In genomic region chr14:104844306-104845032, GRCh38 we compare ENCODE assay signal across 8 cellular contexts. TPM values are rescaled to one million over a fixed set of nuclear protein-coding genes. Genes with fewer than 3 reads are reported as not detected.
DNase-seq lines count a peak whose midpoint lies in the region; ATAC-seq, FAIRE-seq and TF ChIP-seq lines count a peak whose summit lies in the region.

No MANE protein-coding gene starts in this region.

- no peaks in the 10 kb centered on the region for H3K79me2 ChIP-seq in astrocyte (ENCODE audit: insufficient read depth, low read length)

- peak overlapping the region; percentile 54 for H3K4me2 ChIP-seq in astrocyte (ENCODE audit: low read length)

- no peak overlapping the region for H2AFZ ChIP-seq in astrocyte (ENCODE audit: low read depth, low read length)

- in situ Hi-C loops in GM13976 (cut with MboI; ENCODE audit: low sequenced_read_pairs, unreplicated experiment) = no loop called here

- DNase-seq in GM13976 (ENCODE audit: low spot score) (peak; percentile 22), astrocyte (ENCODE audit: low read depth) (no peak), psoas muscle (no peak), GM20000 (ENCODE audit: low spot score) (no peak)
- no peak for DNase-seq in activated CD4-positive, alpha-beta T cell treated with anti-CD3 and anti-CD28 coated beads for 48 hours

- peaks cover 40% of the 10 kb centered on the region for H3K27me3 ChIP-seq in astrocyte (ENCODE audit: insufficient read depth, low read length)
- peaks cover 67% of the 10 kb centered on the region for H3K27me3 ChIP-seq in iPS-20b (ENCODE audit: insufficient read depth, low read length)
- H3K27me3 ChIP-seq in psoas muscle (ENCODE audit: insufficient read depth in 3 of 3, low read length in 2 of 3) = peaks cover 0 to 59% (median 8%) of the 10 kb centered on the region in 3 donors

- FAIRE-seq in astrocyte (lab: Jason Lieb, UNC) = no peak

- no peak for TF ChIP-seq CTCF in GM13976 (IDR thresholded peaks at IDR 0.05; ENCODE audit: borderline replicate concordance, control extremely low read depth, extremely low read depth, insufficient read depth, missing control alignments)
- no peak for TF ChIP-seq CTCF in astrocyte (IDR thresholded peaks at IDR 0.05; ENCODE audit: insufficient read depth, low read depth, low read length)
- TF ChIP-seq CTCF in psoas muscle (IDR thresholded peaks at IDR 0.05) = no peak
- no peak for TF ChIP-seq CTCF in GM20000 (IDR thresholded peaks at IDR 0.05; ENCODE audit: extremely low read depth, missing control alignments)

- intact Hi-C loops in psoas muscle (cut with DNase I) = no loop called here

- H3K4me3 ChIP-seq in astrocyte (ENCODE audit: insufficient read depth, low read depth, low read length) (no peak overlapping the region), iPS-20b (ENCODE audit: low read length) (peak overlapping the region; percentile 69), psoas muscle (peak overlapping the region; percentile 62)

- H3K9me3 ChIP-seq in astrocyte (ENCODE audit: insufficient read depth, low read depth, low read length) (no peaks in the 10 kb centered on the region), iPS-20b (ENCODE audit: insufficient read depth, low read depth, low read length) (no peaks in the 10 kb centered on the region), psoas muscle (no peaks in the 10 kb centered on the region)

- H3K4me1 ChIP-seq in astrocyte (ENCODE audit: insufficient read depth, low read length) = no peaks in the 10 kb centered on the region
- H3K4me1 ChIP-seq in iPS-20b (ENCODE audit: insufficient read depth, low read length) = peaks cover 5% of the 10 kb centered on the region
- H3K4me1 ChIP-seq in psoas muscle = peaks cover 7% of the 10 kb centered on the region

- H3K27ac Mint-ChIP-seq in astrocyte (ENCODE audit: unreplicated experiment) = no peak overlapping the region

- H3K4me3 Mint-ChIP-seq in astrocyte (ENCODE audit: unreplicated experiment) = peak overlapping the region; percentile 73

- H4K20me1 ChIP-seq in astrocyte (ENCODE audit: insufficient read depth, low read length) = no peaks in the 10 kb centered on the region

- no peak overlapping the region for H3K9ac ChIP-seq in astrocyte (ENCODE audit: low read length)
- H3K9ac ChIP-seq in iPS-20b (ENCODE audit: low read depth, low read length) = peak overlapping the region; percentile 40; the same call in 1 of the 2 replicates

- H3K36me3 Mint-ChIP-seq in astrocyte (ENCODE audit: low read depth, unreplicated experiment) = peaks cover 4% of the 10 kb centered on the region

- no peaks in the 10 kb centered on the region for H3K36me3 ChIP-seq in astrocyte (ENCODE audit: insufficient read depth, low read length)
- no peaks in the 10 kb centered on the region for H3K36me3 ChIP-seq in iPS-20b (ENCODE audit: insufficient read depth, low read depth, low read length)
- no peaks in the 10 kb centered on the region for H3K36me3 ChIP-seq in psoas muscle (ENCODE audit: insufficient read depth in 1 of 2, low read depth in 1 of 2)

- WGBS in psoas muscle, 3 donors = 15 to 21% (median 19%) methylated on average over 27 of the region's 27 CpGs

- peak in 2 of 4 donors; percentile 13 to 21 for ATAC-seq in psoas muscle
- ATAC-seq in HG02884 (IDR thresholded peaks at IDR 0.05; ENCODE audit: unreplicated experiment) = no peak
- ATAC-seq in GM18511 (IDR thresholded peaks at IDR 0.05; ENCODE audit: unreplicated experiment) = no peak

- H3K27me3 Mint-ChIP-seq in astrocyte (ENCODE audit: low read depth, unreplicated experiment) = peaks cover 36% of the 10 kb centered on the region

- peaks cover 5% of the 10 kb centered on the region for H3K9me3 Mint-ChIP-seq in astrocyte (ENCODE audit: unreplicated experiment)

- no peak overlapping the region for H3K27ac ChIP-seq in astrocyte (ENCODE audit: low read depth, low read length)
- H3K27ac ChIP-seq in iPS-20b (ENCODE audit: low read length) = no peak overlapping the region
- no peak overlapping the region for H3K27ac ChIP-seq in psoas muscle

- H3K4me1 Mint-ChIP-seq in astrocyte (ENCODE audit: low read depth, unreplicated experiment) = peaks cover 3% of the 10 kb centered on the region

RNA-seq across cellular contexts. Expression of gene CEP170B, which starts 20.6 kb away (rescaled TPM):
- total RNA-seq in astrocyte (50.3 and 55.4 TPM in 2 replicates), psoas muscle (10 to 100 TPM in 1 of 4 donors, 1 to 10 TPM in 3; 6.3 to 15.7 (median 7.7) TPM)
- polyA plus RNA-seq in psoas muscle = 1 to 10 TPM; 2.0 to 5.8 (median 3.3) TPM

RNA-seq across cellular contexts. Expression of gene ZBTB42, which starts 43.6 kb away (rescaled TPM):
- total RNA-seq in astrocyte (6.6 and 6.9 TPM in 2 replicates), psoas muscle (1 to 10 TPM; 4.2 to 7.4 (median 5.8) TPM)
- 1 to 10 TPM; 4.7 to 6.6 (median 6.2) TPM for polyA plus RNA-seq in psoas muscle

RNA-seq across cellular contexts. Expression of gene AKT1, which starts 48.9 kb away (rescaled TPM):
- total RNA-seq in astrocyte (148 and 155 TPM in 2 replicates), psoas muscle (10 to 100 TPM; 54.9 to 79.3 (median 60.0) TPM)
- polyA plus RNA-seq in psoas muscle = 100 to 1,000 TPM in 1 of 3 donors, 10 to 100 TPM in 2; 51.9 to 102 (median 62.0) TPM
